ENCODE assay signal across 10 cellular contexts in the genomic region with DNA sequence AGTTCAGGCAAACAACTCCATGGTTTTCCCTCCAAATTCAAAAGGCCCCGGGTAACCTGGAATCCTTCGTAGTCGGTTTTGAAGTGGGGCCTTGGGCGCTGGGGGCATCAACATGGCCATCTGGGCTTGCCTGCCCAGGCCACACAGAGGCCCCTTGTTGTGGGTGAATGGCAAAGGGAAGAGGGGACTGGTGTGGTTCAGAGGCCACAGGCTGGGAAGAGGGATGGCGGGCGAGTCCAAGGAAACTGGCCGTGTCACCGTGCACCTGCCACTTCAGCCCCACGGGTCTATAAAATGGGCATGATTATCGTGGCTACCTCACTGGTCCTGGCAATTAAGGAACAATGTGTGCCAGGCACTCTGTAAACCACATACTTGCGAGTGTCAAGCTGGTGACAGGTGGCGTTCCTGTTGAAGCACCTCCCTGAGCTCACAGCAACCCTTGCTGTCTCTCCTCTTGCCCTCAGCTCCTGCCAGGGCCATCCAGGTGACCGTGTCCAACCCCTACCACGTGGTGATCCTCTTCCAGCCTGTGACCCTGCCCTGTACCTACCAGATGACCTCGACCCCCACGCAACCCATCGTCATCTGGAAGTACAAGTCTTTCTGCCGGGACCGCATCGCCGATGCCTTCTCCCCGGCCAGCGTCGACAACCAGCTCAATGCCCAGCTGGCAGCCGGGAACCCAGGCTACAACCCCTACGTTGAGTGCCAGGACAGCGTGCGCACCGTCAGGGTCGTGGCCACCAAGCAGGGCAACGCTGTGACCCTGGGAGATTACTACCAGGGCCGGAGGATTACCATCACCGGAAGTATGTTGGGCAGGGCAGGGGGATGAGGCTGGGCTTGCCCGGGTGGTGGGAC. TPM values are rescaled to one million over a fixed set of nuclear protein-coding genes. Genes with fewer than 3 reads are reported as not detected.
DNase-seq lines count a peak whose midpoint lies in the region; ATAC-seq, FAIRE-seq and TF ChIP-seq lines count a peak whose summit lies in the region.
"Had no signal": no experiment of that assay in that cellular context is flagged by ENCODE, and none has a peak within 500 bp of the region (broad histone marks: within the 10 kb centered on the region; RNA-seq: fewer than 3 reads in every experiment).

No MANE protein-coding gene starts in this region.

- H3K79me2 ChIP-seq in keratinocyte (ENCODE audit: control insufficient read depth, insufficient read depth, low read length) = peaks cover 41% of the 10 kb centered on the region
- no peaks in the 10 kb centered on the region for H3K79me2 ChIP-seq in SK-N-SH (ENCODE audit: insufficient read depth)

- no peaks in the 10 kb centered on the region for H3K9me2 ChIP-seq in SK-N-SH

- H3K27me3 Mint-ChIP-seq in stimulated activated naive CD8-positive, alpha-beta T cell treated with anti-CD3 and anti-CD28 coated beads, Interleukin-15, Interleukin-2, amounts not matched to agents 100 ng/mL and 50 ng/mL, for 24 hours = peaks cover 4% of the 10 kb centered on the region

- H3K9me3 Mint-ChIP-seq in stimulated activated naive CD8-positive, alpha-beta T cell treated with anti-CD3 and anti-CD28 coated beads, Interleukin-15, Interleukin-2, amounts not matched to agents 100 ng/mL and 50 ng/mL, for 24 hours = peaks cover 4% of the 10 kb centered on the region

- CTCF ChIA-PET in SK-N-SH (lab: Yijun Ruan, JAX) = no interaction called here

- no peak for TF ChIP-seq EP300 in SK-N-SH (IDR thresholded peaks at IDR 0.05; ENCODE audit: borderline replicate concordance in 1 of 2, low read depth in 1 of 2, low read length in 1 of 2)

- H3K4me3 Mint-ChIP-seq in stimulated activated naive CD8-positive, alpha-beta T cell treated with anti-CD3 and anti-CD28 coated beads, Interleukin-15, Interleukin-2, amounts not matched to agents 100 ng/mL and 50 ng/mL, for 24 hours = peak overlapping the region; percentile 86

- peaks cover 18 to 23% of the 10 kb centered on the region in 2 experiments for H3K36me3 ChIP-seq in keratinocyte (ENCODE audit: control insufficient read depth in 2 of 2, extremely low read depth in 1 of 2, insufficient read depth in 2 of 2, low read length in 2 of 2)
- no peaks in the 10 kb centered on the region for H3K36me3 ChIP-seq in SK-N-SH (replicated peaks in 1 of 2; ENCODE audit: control insufficient read depth in 1 of 2, insufficient read depth in 2 of 2, low read length in 1 of 2)

- H3K4me3 ChIP-seq in keratinocyte (ENCODE audit: control insufficient read depth in 2 of 3, extremely low read depth in 1 of 3, insufficient read depth in 2 of 3, low read depth in 1 of 3, low read length in 3 of 3) = peak overlapping the region; percentile 59 to 92 (median 92)
- no peak overlapping the region for H3K4me3 ChIP-seq in SK-N-SH (ENCODE audit: low read depth in 2 of 2, low read length in 1 of 2)

- POLR2A ChIA-PET in SK-N-SH (lab: Yijun Ruan, JAX) = no interaction called here

- H4K20me1 ChIP-seq in keratinocyte (ENCODE audit: control insufficient read depth, extremely low read depth, insufficient read depth, low read length) (peaks cover 2% of the 10 kb centered on the region), SK-N-SH (ENCODE audit: insufficient read depth) (no peaks in the 10 kb centered on the region)

- no peak overlapping the region for H2AFZ ChIP-seq in keratinocyte (ENCODE audit: control insufficient read depth, low read length)
- no peak overlapping the region for H2AFZ ChIP-seq in SK-N-SH (ENCODE audit: low read depth)

- H3K27ac ChIP-seq in keratinocyte (ENCODE audit: control insufficient read depth, insufficient read depth, low read length) (peak overlapping the region; percentile 96), SK-N-SH (ENCODE audit: low read depth in 2 of 2, low read length in 1 of 2) (no peak overlapping the region)

- H3K27me3 ChIP-seq in keratinocyte (ENCODE audit: control insufficient read depth, extremely low read depth, insufficient read depth, low read length) (no peaks in the 10 kb centered on the region), SK-N-SH (ENCODE audit: insufficient read depth) (peaks cover 51% of the 10 kb centered on the region)

- dilution Hi-C loops in keratinocyte (cut with MboI; ENCODE audit: extremely low pct_ligation_motif_present, low sequenced_read_pairs) = no loop called here

- peaks cover 13% of the 10 kb centered on the region for H3K4me1 ChIP-seq in keratinocyte (ENCODE audit: control insufficient read depth, extremely low read depth, insufficient read depth, low read length)
- no peaks in the 10 kb centered on the region for H3K4me1 ChIP-seq in SK-N-SH (ENCODE audit: control insufficient read depth in 1 of 2, insufficient read depth in 2 of 2, low read depth in 1 of 2, low read length in 1 of 2)

- H3K9me1 ChIP-seq in keratinocyte (ENCODE audit: control insufficient read depth, extremely low read depth, insufficient read depth, low read length) = no peaks in the 10 kb centered on the region

- peak overlapping the region; percentile 90 for H3K4me2 ChIP-seq in keratinocyte (ENCODE audit: control insufficient read depth, extremely low read depth, insufficient read depth, low read depth, low read length)
- no peak overlapping the region for H3K4me2 ChIP-seq in SK-N-SH

- H3F3A ChIP-seq in SK-N-SH (replicated peaks; ENCODE audit: insufficient read depth) = no peaks in the 10 kb centered on the region

- peaks cover 15% of the 10 kb centered on the region for H3K36me3 Mint-ChIP-seq in stimulated activated naive CD8-positive, alpha-beta T cell treated with anti-CD3 and anti-CD28 coated beads, Interleukin-15, Interleukin-2, amounts not matched to agents 100 ng/mL and 50 ng/mL, for 24 hours (ENCODE audit: low read depth)

- H3K9me3 ChIP-seq in keratinocyte (ENCODE audit: control insufficient read depth, low read depth, low read length) (no peaks in the 10 kb centered on the region), SK-N-SH (no peaks in the 10 kb centered on the region)

- WGBS in SK-N-SH (ENCODE audit: low lambda C conversion rate) = 36% methylated on average over 26 of the region's 34 CpGs

- no peak for FAIRE-seq in keratinocyte (lab: Jason Lieb, UNC)

- peaks cover 33% of the 10 kb centered on the region for H3K4me1 Mint-ChIP-seq in stimulated activated naive CD8-positive, alpha-beta T cell treated with anti-CD3 and anti-CD28 coated beads, Interleukin-15, Interleukin-2, amounts not matched to agents 100 ng/mL and 50 ng/mL, for 24 hours (ENCODE audit: low read depth)

- DNase-seq in activated CD4-positive, CD25-positive, alpha-beta regulatory T cell treated with anti-CD3 and anti-CD28 coated beads, Interleukin-2, amount 50 U/mL, for 72 hours = peak; percentile 25
- DNase-seq in activated T-cell treated with anti-CD3 and anti-CD28 coated beads, Interleukin-2, amount 50 U/mL, for 48 hours = peak; percentile 15 to 17
- DNase-seq in keratinocyte (ENCODE audit: low read depth, low spot score) (no peak), DMS153 (lab: John Stamatoyannopoulos, UW) (no peak), SK-N-SH (no peak)
- DNase-seq: activated CD4-positive, alpha-beta T cell treated with anti-CD3 and anti-CD28 coated beads for 4 hours had no signal

- ATAC-seq in activated CD4-positive, CD25-positive, alpha-beta regulatory T cell treated with anti-CD3 and anti-CD28 coated beads, Interleukin-2, amount 50 U/mL, for 24 hours = no peak
- ATAC-seq in GM19463 (IDR thresholded peaks at IDR 0.05; ENCODE audit: unreplicated experiment) = no peak

- TF ChIP-seq RAD21 in SK-N-SH (IDR thresholded peaks at IDR 0.05; ENCODE audit: low read length) = no peak

- peak overlapping the region; percentile 39 for H3K27ac Mint-ChIP-seq in stimulated activated naive CD8-positive, alpha-beta T cell treated with anti-CD3 and anti-CD28 coated beads, Interleukin-15, Interleukin-2, amounts not matched to agents 100 ng/mL and 50 ng/mL, for 24 hours

- H3K9ac ChIP-seq in keratinocyte (ENCODE audit: control insufficient read depth, extremely low read depth, insufficient read depth, low read length) (peak overlapping the region; percentile 96), SK-N-SH (no peak overlapping the region)

- no peak for TF ChIP-seq CTCF in keratinocyte (optimal IDR thresholded peaks at IDR 0.05 in 1 of 3, IDR thresholded peaks at IDR 0.05 in 1 of 3, conservative IDR thresholded peaks at IDR 0.05 in 1 of 3; ENCODE audit: extremely low read depth in 1 of 3, insufficient read depth in 2 of 3, low read length in 3 of 3)
- TF ChIP-seq CTCF in SK-N-SH (IDR thresholded peaks at IDR 0.05) = no peak

RNA-seq across cellular contexts. Expression of a gene that starts 1.3 kb away (rescaled TPM):
- polyA plus RNA-seq in keratinocyte (51.3 to 101 TPM (median 79.2 TPM) in 3 replicates), SK-N-SH (2012; rRNA removed) (0.50 and 0.62 TPM in 2 replicates)
- 62.7 TPM for polyA plus RNA-seq in keratinocyte (2011; ENCODE audit: low read depth)
- polyA plus RNA-seq in keratinocyte (2011; cell fraction: cytosol; rRNA removed) = 27.5 and 52.9 TPM in 2 replicates
- 104 and 135 TPM in 2 replicates for polyA plus RNA-seq in keratinocyte (2011; cell fraction: nucleus; rRNA removed)
- 120 and 154 TPM in 2 replicates for polyA plus RNA-seq in keratinocyte (2012; ENCODE audit: low replicate concordance)
- 39.4 to 343 TPM (median 67.7 TPM) in 3 replicates for polyA minus RNA-seq in keratinocyte
- 258 TPM for polyA minus RNA-seq in keratinocyte (2011; cell fraction: cytosol; rRNA and poly(A)+ RNA removed)
- polyA minus RNA-seq in keratinocyte (2011; cell fraction: nucleus; rRNA and poly(A)+ RNA removed) = 253 and 304 TPM in 2 replicates
- 0.43 and 0.55 TPM in 2 replicates for polyA plus RNA-seq in SK-N-SH (2012; cell fraction: cytosol; rRNA removed)
- polyA plus RNA-seq in SK-N-SH (2012; cell fraction: nucleus; rRNA removed) = 0.20 and 0.52 TPM in 2 replicates

RNA-seq across cellular contexts. Expression of a gene that starts 18.7 kb away (rescaled TPM):
- polyA plus RNA-seq in keratinocyte = 51.2 to 82.7 TPM (median 53.8 TPM) in 3 replicates
- 180 TPM for polyA plus RNA-seq in keratinocyte (2011; ENCODE audit: low read depth)
- 39.2 and 60.1 TPM in 2 replicates for polyA plus RNA-seq in keratinocyte (2011; cell fraction: cytosol; rRNA removed)
- polyA plus RNA-seq in keratinocyte (2011; cell fraction: nucleus; rRNA removed) = 45.2 and 51.1 TPM in 2 replicates
- polyA plus RNA-seq in keratinocyte (2012; ENCODE audit: low replicate concordance) = 61.8 and 75.2 TPM in 2 replicates
- 45.2 to 103 TPM (median 50.4 TPM) in 3 replicates for polyA minus RNA-seq in keratinocyte
- 76.9 TPM for polyA minus RNA-seq in keratinocyte (2011; cell fraction: cytosol; rRNA and poly(A)+ RNA removed)
- 20.8 and 22.3 TPM in 2 replicates for polyA minus RNA-seq in keratinocyte (2011; cell fraction: nucleus; rRNA and poly(A)+ RNA removed)
- 83.6 and 102 TPM in 2 replicates for polyA plus RNA-seq in SK-N-SH (2012; rRNA removed)
- 51.6 and 78.6 TPM in 2 replicates for polyA plus RNA-seq in SK-N-SH (2012; cell fraction: cytosol; rRNA removed)
- 147 and 156 TPM in 2 replicates for polyA plus RNA-seq in SK-N-SH (2012; cell fraction: nucleus; rRNA removed)

RNA-seq across cellular contexts. Expression of a gene that starts 21.5 kb away (rescaled TPM):
- polyA plus RNA-seq in keratinocyte (not detected in 3 replicates), SK-N-SH (2012; rRNA removed) (not detected in 2 replicates)
- not detected for polyA plus RNA-seq in keratinocyte (2011; ENCODE audit: low read depth)
- polyA plus RNA-seq in keratinocyte (2011; cell fraction: cytosol; rRNA removed) = not detected in 2 replicates
- polyA plus RNA-seq in keratinocyte (2011; cell fraction: nucleus; rRNA removed) = not detected in 2 replicates
- not detected in 2 replicates for polyA plus RNA-seq in keratinocyte (2012; ENCODE audit: low replicate concordance)
- not detected in 3 replicates for polyA minus RNA-seq in keratinocyte
- polyA minus RNA-seq in keratinocyte (2011; cell fraction: cytosol; rRNA and poly(A)+ RNA removed) = not detected
- not detected in 2 replicates for polyA minus RNA-seq in keratinocyte (2011; cell fraction: nucleus; rRNA and poly(A)+ RNA removed)
- not detected in 2 replicates for polyA plus RNA-seq in SK-N-SH (2012; cell fraction: cytosol; rRNA removed)
- polyA plus RNA-seq in SK-N-SH (2012; cell fraction: nucleus; rRNA removed) = not detected in 2 replicates
- polyA plus RNA-seq: AG04450 had no signal

RNA-seq across cellular contexts. Expression of a gene that starts 32.2 kb away (rescaled TPM):
- not detected in 3 replicates for polyA plus RNA-seq in keratinocyte
- not detected for polyA plus RNA-seq in keratinocyte (2011; ENCODE audit: low read depth)
- polyA plus RNA-seq in keratinocyte (2011; cell fraction: cytosol; rRNA removed) = not detected in 2 replicates
- not detected in 2 replicates for polyA plus RNA-seq in keratinocyte (2011; cell fraction: nucleus; rRNA removed)
- not detected in 2 replicates for polyA plus RNA-seq in keratinocyte (2012; ENCODE audit: low replicate concordance)
- polyA minus RNA-seq in keratinocyte = not detected in 3 replicates
- not detected for polyA minus RNA-seq in keratinocyte (2011; cell fraction: cytosol; rRNA and poly(A)+ RNA removed)
- 0.21 TPM in 1 of 2 replicates, not detected in the other for polyA minus RNA-seq in keratinocyte (2011; cell fraction: nucleus; rRNA and poly(A)+ RNA removed)
- polyA plus RNA-seq in SK-N-SH (2012; rRNA removed) = 0.13 TPM in 1 of 2 replicates, not detected in the other
- not detected in 2 replicates for polyA plus RNA-seq in SK-N-SH (2012; cell fraction: cytosol; rRNA removed)
- polyA plus RNA-seq in SK-N-SH (2012; cell fraction: nucleus; rRNA removed) = 0.04 and 0.14 TPM in 2 replicates
- polyA plus RNA-seq: AG04450 had no signal

RNA-seq across cellular contexts. Expression of a gene that starts 41.9 kb away (rescaled TPM):
- not detected in 3 replicates for polyA plus RNA-seq in keratinocyte
- polyA plus RNA-seq in keratinocyte (2011; ENCODE audit: low read depth) = not detected
- not detected in 2 replicates for polyA plus RNA-seq in keratinocyte (2011; cell fraction: cytosol; rRNA removed)
- not detected in 2 replicates for polyA plus RNA-seq in keratinocyte (2011; cell fraction: nucleus; rRNA removed)
- not detected in 2 replicates for polyA plus RNA-seq in keratinocyte (2012; ENCODE audit: low replicate concordance)
- not detected in 3 replicates for polyA minus RNA-seq in keratinocyte
- not detected for polyA minus RNA-seq in keratinocyte (2011; cell fraction: cytosol; rRNA and poly(A)+ RNA removed)
- polyA minus RNA-seq in keratinocyte (2011; cell fraction: nucleus; rRNA and poly(A)+ RNA removed) = not detected in 2 replicates
- polyA plus RNA-seq in SK-N-SH (2012; rRNA removed) = not detected in 2 replicates
- not detected in 2 replicates for polyA plus RNA-seq in SK-N-SH (2012; cell fraction: cytosol; rRNA removed)
- polyA plus RNA-seq in SK-N-SH (2012; cell fraction: nucleus; rRNA removed) = not detected in 2 replicates
- polyA plus RNA-seq: AG04450 had no signal

Comparison
In these comparisons a context has a peak if more than half of its experiments do, and no peak if none do; other contexts are left out.
1. DNase-seq: peak in activated CD4-positive, CD25-positive, alpha-beta regulatory T cell treated with anti-CD3 and anti-CD28 coated beads, Interleukin-2, amount 50 U/mL, for 72 hours (single experiment) and activated T-cell treated with anti-CD3 and anti-CD28 coated beads, Interleukin-2, amount 50 U/mL, for 48 hours (2 of 2); none in keratinocyte (single experiment), DMS153 (single experiment) and SK-N-SH (single experiment).
2. H3K4me3 ChIP-seq: peak in keratinocyte (3 of 3); none in SK-N-SH (0 of 2).
3. RNA of a gene that starts 1.3 kb away (polyA plus RNA-seq): 27.5 to 154 TPM in keratinocyte; 0.20 to 0.62 TPM in SK-N-SH; every median in the first group is over 10 times any median in the second.